Comparison of ENCODE assay signal across 9 cellular contexts in genomic region chr3:72820405-72820804, GRCh38. TPM values are rescaled to one million over a fixed set of nuclear protein-coding genes. Genes with fewer than 3 reads are reported as not detected.
DNase-seq lines count a peak whose midpoint lies in the region; ATAC-seq, FAIRE-seq and TF ChIP-seq lines count a peak whose summit lies in the region.
"Had no signal": no experiment of that assay in that cellular context is flagged by ENCODE, and none has a peak within 500 bp of the region (broad histone marks: within the 10 kb centered on the region; RNA-seq: fewer than 3 reads in every experiment).

No MANE protein-coding gene starts in this region.

- intact Hi-C loops in stomach (cut with DNase I; ENCODE audit: low total_unique reads), result loop anchor here (10.0 kb wide), 1 partner anchor 1086 kb away; no protein-coding TSS in a partner anchor

- no peak for TF ChIP-seq EP300 in stomach (IDR thresholded peaks at IDR 0.05)

- FAIRE-seq in urothelium cell line (lab: Jason Lieb, UNC), result no peak

- no peaks in the 10 kb centered on the region for H3K27me3 ChIP-seq in stomach

- no peaks in the 10 kb centered on the region for H3K9me3 ChIP-seq in stomach

- ATAC-seq in SK-N-SH treated with all-trans-retinoic acid at 6 μM for 48 hours (peak; percentile 63), HG02759 (IDR thresholded peaks at IDR 0.05; ENCODE audit: unreplicated experiment) (no peak), GM19452 (IDR thresholded peaks at IDR 0.05; ENCODE audit: unreplicated experiment) (no peak)

- DNase-seq in NCI-H2081 (lab: John Stamatoyannopoulos, UW) (peak; percentile 10 to 61), NCI-H2081 treated with DMSO at 0.1 percent for 48 hours (lab: John Stamatoyannopoulos, UW) (no peak), glomerular endothelial cell (ENCODE audit: extremely low read depth, low read depth, low spot score) (peak; percentile 68), stomach (peak; percentile 59), urothelium cell line (ENCODE audit: low spot score) (no peak)
- DNase-seq: NCI-H1417 treated with DMSO at 0.1 percent for 48 hours had no signal

- peaks cover 0 to 18% (median 9%) of the 10 kb centered on the region in 4 donors for H3K36me3 ChIP-seq in stomach

- TF ChIP-seq CTCF in stomach (IDR thresholded peaks at IDR 0.05), result no peak

- H3K4me1 ChIP-seq in stomach, result peaks cover 11 to 40% (median 29%) of the 10 kb centered on the region in 4 donors

- H3K4me3 ChIP-seq in stomach, result no peak overlapping the region

- no peak for TF ChIP-seq POLR2A in stomach (IDR thresholded peaks at IDR 0.05)

- H3K27ac ChIP-seq in stomach, result peak overlapping the region in 3 of 5 donors; percentile 1 to 16 (median 13)

TF ChIP-seq in SK-N-SH treated with all-trans-retinoic acid at 6 μM for 48 hours, 23 proteins besides CTCF, POLR2A, EP300 and RAD21:
- no peak for TF ChIP-seq ZNF70 (CRISPR knock-in tag; IDR thresholded peaks at IDR 0.05)
- TF ChIP-seq GLIS3 (CRISPR knock-in tag; IDR thresholded peaks at IDR 0.05), result no peak
- no peak for TF ChIP-seq CSDC2 (CRISPR knock-in tag; IDR thresholded peaks at IDR 0.05)
- no peak for TF ChIP-seq RARB (CRISPR knock-in tag; IDR thresholded peaks at IDR 0.05)
- no peak for TF ChIP-seq PPARA (CRISPR knock-in tag; IDR thresholded peaks at IDR 0.05; ENCODE audit: borderline replicate concordance)
- no peak for TF ChIP-seq ZFP30 (CRISPR knock-in tag; IDR thresholded peaks at IDR 0.05)
- no peak for TF ChIP-seq ZFP3 (CRISPR knock-in tag; IDR thresholded peaks at IDR 0.05)
- no peak for TF ChIP-seq ZNF8 (CRISPR knock-in tag; IDR thresholded peaks at IDR 0.05)
- no peak for TF ChIP-seq OSR1 (CRISPR knock-in tag; IDR thresholded peaks at IDR 0.05)
- TF ChIP-seq SNAI2 (CRISPR knock-in tag; IDR thresholded peaks at IDR 0.05), result no peak

RNA-seq across cellular contexts. Expression of gene SHQ1, which starts 27.8 kb away (rescaled TPM):
- 12.4 TPM in 2 replicates for total RNA-seq in glomerular endothelial cell
- 10 to 100 TPM; 11.7 to 77.9 (median 30.7) TPM for total RNA-seq in stomach
- polyA plus RNA-seq in stomach, result 1 to 10 TPM; 7.5 to 7.9 (median 7.6) TPM

Comparison
In these comparisons a context has a peak if more than half of its experiments do, and no peak if none do; other contexts are left out.
1. DNase-seq: peak in NCI-H2081 (2 of 2), glomerular endothelial cell (single experiment) and stomach (single experiment); none in NCI-H2081 treated with DMSO at 0.1 percent for 48 hours (single experiment) and urothelium cell line (single experiment).